25 cellular contexts compared by ENCODE assay signal in the genomic region with DNA sequence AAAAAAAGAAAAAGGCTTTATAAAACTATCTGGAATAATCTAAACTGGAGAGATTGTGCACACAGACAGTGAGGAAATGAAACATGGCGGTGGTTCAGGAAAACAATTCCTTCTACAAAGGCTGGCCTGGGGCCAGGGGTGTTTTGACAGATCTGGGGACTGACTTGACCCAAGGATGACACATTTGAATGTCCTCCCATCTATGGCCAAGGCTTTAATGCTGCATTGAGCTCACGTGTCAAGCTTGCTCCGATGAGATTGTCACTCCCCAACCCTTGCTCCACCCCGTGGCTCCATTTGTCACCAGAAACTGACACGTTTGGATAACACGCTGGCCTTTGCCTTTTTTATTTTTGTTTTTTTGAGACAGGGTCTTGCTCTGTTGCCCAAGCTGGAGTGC.
DNase-seq lines count a peak whose midpoint lies in the region; ATAC-seq and TF ChIP-seq lines count a peak whose summit lies in the region.
"Had no signal": no experiment of that assay in that cellular context is flagged by ENCODE, and none has a peak within 500 bp of the region (broad histone marks: within the 10 kb centered on the region; RNA-seq: fewer than 3 reads in every experiment).

No MANE protein-coding gene starts in this region.

- WGBS in neuronal stem cell (ENCODE audit: extremely low coverage in 2 of 2, insufficient read length in 2 of 2, insufficient replicate concordance in 1 of 2), 2 donors: no CpG with 5 or more reads among the region's 6 CpGs

- no TSS peak for BruUV-seq in Caco-2 (replicated peaks; lab: Mats Ljungman, UMichigan)

- no peak overlapping the region for H2BK120ac ChIP-seq in neuronal stem cell (ENCODE audit: low read depth, low read length)

- no peak overlapping the region for H3K4me2 ChIP-seq in neuronal stem cell (ENCODE audit: insufficient read depth, low read length, poor library complexity, severe bottlenecking)

- H3K18ac ChIP-seq in neuronal stem cell (ENCODE audit: low read length): no peak overlapping the region

- no peak overlapping the region for H4K8ac ChIP-seq in neuronal stem cell (ENCODE audit: low read depth, low read length)

- no peak for DNase-seq in Caco-2
- peak; percentile 30 for DNase-seq in M059J (ENCODE audit: low read depth)
- DNase-seq in dermis blood vessel endothelial cell: peak; percentile 23
- DNase-seq in lung microvascular endothelial cell (ENCODE audit: low read depth in 2 of 2): peak; percentile 42 to 60
- no peak for DNase-seq in neuronal stem cell (ENCODE audit: low spot score)
- no peak for DNase-seq in activated naive CD4-positive, alpha-beta T cell (lab: John Stamatoyannopoulos, UW)
- DNase-seq in NCI-H1048 (lab: John Stamatoyannopoulos, UW): no peak
- DNase-seq: 8988T; ACHN; BE2C; CD8-positive, alpha-beta memory T cell; DMS153; DND-41; GOT3; HCEC 1CT; KBM-7; MM.1S; NCI-H1417; NCI-H1694; NCI-H2227 treated with DMSO at 0.1 percent for 48 hours; NCI-H526 treated with DMSO at 0.1 percent for 48 hours; SHP77 treated with DMSO at 0.1 percent for 48 hours had no signal

- H2BK15ac ChIP-seq in neuronal stem cell (ENCODE audit: low read length): no peak overlapping the region

- no peak overlapping the region for H4K91ac ChIP-seq in neuronal stem cell (ENCODE audit: low read depth, low read length, poor library complexity)

- H3K4me3 ChIP-seq in Caco-2 (ENCODE audit: low read depth, low read length) (no peak overlapping the region), neuronal stem cell (ENCODE audit: low read length in 2 of 2) (no peak overlapping the region)

- H2BK12ac ChIP-seq in neuronal stem cell (ENCODE audit: low read length): no peak overlapping the region

- no peak overlapping the region for H3K9ac ChIP-seq in neuronal stem cell (ENCODE audit: low read depth, low read length, poor library complexity)

- no peaks in the 10 kb centered on the region for H3K9me3 Mint-ChIP-seq in Caco-2 (ENCODE audit: unreplicated experiment)
- H3K9me3 Mint-ChIP-seq: CD8-positive, alpha-beta memory T cell had no signal

- H3K9me3 ChIP-seq in Caco-2 (no peaks in the 10 kb centered on the region), neuronal stem cell (replicated peaks in 1 of 2; ENCODE audit: control insufficient read depth in 2 of 2, insufficient read depth in 1 of 2, low read depth in 1 of 2, low read length in 2 of 2) (no peaks in the 10 kb centered on the region)
- H3K9me3 ChIP-seq: BE2C had no signal

- no peak overlapping the region for H3K4me3 Mint-ChIP-seq in Caco-2 (ENCODE audit: unreplicated experiment)
- H3K4me3 Mint-ChIP-seq: CD14-positive monocyte; CD8-positive, alpha-beta memory T cell had no signal

- no peak overlapping the region for H3K4ac ChIP-seq in neuronal stem cell (ENCODE audit: low read length)

- H3K27ac Mint-ChIP-seq in Caco-2 (ENCODE audit: unreplicated experiment): peak overlapping the region; percentile 7

- no peaks in the 10 kb centered on the region for H3K36me3 Mint-ChIP-seq in Caco-2 (ENCODE audit: insufficient read depth, unreplicated experiment)
- H3K36me3 Mint-ChIP-seq: CD14-positive monocyte; CD8-positive, alpha-beta memory T cell had no signal

- peaks cover 47% of the 10 kb centered on the region for H3K4me1 ChIP-seq in Caco-2
- peaks cover 5 to 21% of the 10 kb centered on the region in 2 donors for H3K4me1 ChIP-seq in neuronal stem cell (ENCODE audit: control insufficient read depth in 2 of 2, insufficient read depth in 1 of 2, low read depth in 1 of 2, low read length in 2 of 2)
- H3K4me1 ChIP-seq: BE2C had no signal

- CTCF ChIA-PET in Caco-2 (lab: Charles Lee): interaction anchor here (0.8 kb wide), 1 partner anchor 76 kb away, joined by 3 read pairs; no protein-coding TSS in a partner anchor

- no peak overlapping the region for H2AK5ac ChIP-seq in neuronal stem cell (ENCODE audit: low read depth, low read length)

- POLR2A ChIA-PET in Caco-2 (lab: Charles Lee): interaction anchor here (0.6 kb wide), 1 partner anchor 1270 kb away, joined by 4 read pairs; no protein-coding TSS in a partner anchor

- peaks cover 49% of the 10 kb centered on the region for H3K4me1 Mint-ChIP-seq in Caco-2 (ENCODE audit: low read depth, unreplicated experiment)

- H3K27ac ChIP-seq in neuronal stem cell (replicated peaks; ENCODE audit: low read length): no peak overlapping the region

- TF ChIP-seq CTCF in Caco-2 (IDR thresholded peaks at IDR 0.05; ENCODE audit: insufficient read depth in 1 of 2, low read depth in 1 of 2, low read length in 1 of 2, severe bottlenecking in 1 of 2, unreplicated experiment in 1 of 2): no peak

- H3K27me3 ChIP-seq in Caco-2 (replicated peaks; ENCODE audit: control insufficient read depth, insufficient read depth, low read length) (no peaks in the 10 kb centered on the region), neuronal stem cell (ENCODE audit: control insufficient read depth in 3 of 3, insufficient read depth in 3 of 3, low read depth in 1 of 3, low read length in 3 of 3) (no peaks in the 10 kb centered on the region)
- H3K27me3 ChIP-seq: BE2C had no signal

- H3K79me1 ChIP-seq in neuronal stem cell (ENCODE audit: low read depth, low read length): no peaks in the 10 kb centered on the region

- no peaks in the 10 kb centered on the region for H3K36me3 ChIP-seq in Caco-2 (ENCODE audit: control insufficient read depth, insufficient read depth, low read length)
- peaks cover 0 to 2% of the 10 kb centered on the region in 2 donors for H3K36me3 ChIP-seq in neuronal stem cell (replicated peaks in 1 of 2; ENCODE audit: control insufficient read depth in 2 of 2, insufficient read depth in 2 of 2, low read length in 2 of 2)
- H3K36me3 ChIP-seq: BE2C had no signal

- H3K14ac ChIP-seq in neuronal stem cell (ENCODE audit: low read length): no peak overlapping the region

- H2BK5ac ChIP-seq in neuronal stem cell (ENCODE audit: low read length): no peak overlapping the region

- no peak for ATAC-seq in GM21619 (IDR thresholded peaks at IDR 0.05; ENCODE audit: unreplicated experiment)
- ATAC-seq: Panc1 had no signal

- H2AFZ ChIP-seq in neuronal stem cell (ENCODE audit: low read length): no peak overlapping the region

- intact Hi-C loops in Caco-2 (cut with micrococcal nuclease; ENCODE audit: unreplicated experiment): no loop called here

- no peak overlapping the region for H3K23ac ChIP-seq in neuronal stem cell (ENCODE audit: low read depth, low read length, poor library complexity)

- H3K27me3 Mint-ChIP-seq in Caco-2 (ENCODE audit: insufficient read depth, unreplicated experiment): no peaks in the 10 kb centered on the region
- H3K27me3 Mint-ChIP-seq: CD8-positive, alpha-beta memory T cell had no signal

Comparison
In these comparisons a context has a peak if more than half of its experiments do, and no peak if none do; other contexts are left out.
1. DNase-seq: peak in M059J (single experiment), dermis blood vessel endothelial cell (single experiment) and lung microvascular endothelial cell (2 of 2); none in Caco-2 (0 of 2), neuronal stem cell (single experiment), activated naive CD4-positive, alpha-beta T cell (0 of 4) and NCI-H1048 (single experiment).